In the genomic region with DNA sequence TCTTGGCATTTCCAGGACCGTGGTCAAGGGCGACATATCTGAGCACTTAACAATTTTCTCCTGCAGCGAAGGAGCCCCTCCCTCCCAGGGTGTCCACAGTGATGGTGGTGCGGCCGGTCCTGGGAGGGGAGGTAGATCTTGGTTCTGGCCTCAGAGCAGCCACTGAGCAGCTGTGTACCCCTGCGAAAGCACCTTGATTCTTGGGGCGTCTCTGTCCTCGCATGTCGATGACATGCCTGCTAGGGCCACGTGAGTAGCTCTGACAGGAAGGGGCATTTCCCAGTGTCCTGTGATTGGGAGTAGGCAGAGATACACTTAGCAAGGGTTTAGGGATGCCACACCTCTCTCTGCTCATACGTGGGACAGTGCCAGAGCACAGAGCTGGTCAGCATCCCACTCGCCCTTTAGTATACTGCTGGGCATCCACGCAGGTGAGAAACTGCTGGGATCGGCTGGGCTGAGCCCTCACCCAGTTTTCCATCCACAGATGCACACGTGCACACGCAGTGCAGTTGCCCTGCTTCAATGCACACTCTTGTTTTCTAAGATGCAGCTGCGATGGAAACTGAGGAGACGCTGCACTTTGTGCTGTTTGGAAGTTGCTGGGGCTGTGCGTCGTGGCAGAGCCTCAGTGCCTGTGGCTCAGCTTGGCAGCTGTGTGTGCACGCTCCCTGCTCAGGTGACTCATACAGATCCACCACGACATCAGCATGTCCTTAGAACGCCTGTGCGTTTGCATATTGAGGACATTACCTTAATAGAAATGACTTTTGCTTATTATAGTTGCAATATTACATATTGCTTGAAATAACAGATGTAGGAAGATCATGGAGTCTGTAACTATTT, we compare ENCODE assay signal across 20 cellular contexts.
DNase-seq lines count a peak whose midpoint lies in the region; ATAC-seq, FAIRE-seq and TF ChIP-seq lines count a peak whose summit lies in the region.
"Had no signal": no experiment of that assay in that cellular context is flagged by ENCODE, and none has a peak within 500 bp of the region (broad histone marks: within the 10 kb centered on the region; RNA-seq: fewer than 3 reads in every experiment).

No MANE protein-coding gene starts in this region.

- H3K9me3 ChIP-seq in CD8-positive, alpha-beta T cell (ENCODE audit: low read length), result no peaks in the 10 kb centered on the region
- H3K9me3 ChIP-seq in H1 (ENCODE audit: insufficient read depth in 2 of 2, low read depth in 1 of 2, low read length in 1 of 2) (no peaks in the 10 kb centered on the region), neuronal stem cell (replicated peaks in 1 of 2; ENCODE audit: control insufficient read depth in 2 of 2, insufficient read depth in 1 of 2, low read depth in 1 of 2, low read length in 2 of 2) (peaks cover 0 to 2% of the 10 kb centered on the region in 2 donors)

- 88% methylated on average over 24 of the region's 24 CpGs; no CpG with 5 or more reads in 1 of the 2 experiments for WGBS in H1 (ENCODE audit: extremely low coverage in 1 of 2, insufficient coverage in 1 of 2, insufficient read length in 1 of 2, insufficient replicate concordance in 2 of 2, low coverage in 1 of 2, low lambda C conversion rate in 2 of 2, missing lambda C conversion rate in 1 of 2), 2 experiments
- WGBS in neuronal stem cell (ENCODE audit: extremely low coverage in 2 of 2, insufficient read length in 2 of 2, insufficient replicate concordance in 1 of 2), 2 donors, result no CpG with 5 or more reads among the region's 24 CpGs

- H3K36me3 ChIP-seq in CD8-positive, alpha-beta T cell (ENCODE audit: insufficient read depth, low read length), result no peaks in the 10 kb centered on the region
- H3K36me3 ChIP-seq in H1 (ENCODE audit: control insufficient read depth in 2 of 4, insufficient read depth in 4 of 4, low read length in 3 of 4) (no peaks in the 10 kb centered on the region), neuronal stem cell (replicated peaks in 1 of 2; ENCODE audit: control insufficient read depth in 2 of 2, insufficient read depth in 2 of 2, low read length in 2 of 2) (no peaks in the 10 kb centered on the region)

- H2BK120ac ChIP-seq in H1 (replicated peaks; ENCODE audit: low read depth, low read length) (no peak overlapping the region), neuronal stem cell (ENCODE audit: low read depth, low read length) (no peak overlapping the region)

- no peak overlapping the region for H3K14ac ChIP-seq in H1 (ENCODE audit: insufficient read length)
- peak overlapping the region; percentile 0 for H3K14ac ChIP-seq in neuronal stem cell (ENCODE audit: low read length)

- H3K56ac ChIP-seq in H1 (replicated peaks; ENCODE audit: insufficient read length, low read depth, low read length), result no peak overlapping the region

- no peak for TF ChIP-seq CTCF in activated CD8-positive, alpha-beta T cell treated with anti-CD3 and anti-CD28 coated beads for 36 hours (IDR thresholded peaks at IDR 0.05)
- no peak for TF ChIP-seq CTCF in CD8-positive, alpha-beta T cell (IDR thresholded peaks at IDR 0.05)
- TF ChIP-seq CTCF in H1 (IDR thresholded peaks at IDR 0.05; ENCODE audit: control extremely low read depth in 1 of 3, insufficient read depth in 1 of 3, low read depth in 1 of 3, low read length in 3 of 3) (no peak), nephron progenitor cell (IDR thresholded peaks at IDR 0.05) (no peak)

- no peak overlapping the region for H3K27ac ChIP-seq in CD8-positive, alpha-beta T cell (ENCODE audit: low read depth, low read length)
- H3K27ac ChIP-seq in H1 (ENCODE audit: low read depth, low read length) (no peak overlapping the region), neuronal stem cell (replicated peaks; ENCODE audit: low read length) (no peak overlapping the region)
- H3K27ac ChIP-seq: C4-2B, PC-9 had no signal

- FAIRE-seq in H1 (lab: Jason Lieb, UNC), result no peak
- FAIRE-seq: GM12878, GM18507 had no signal

- H2AK5ac ChIP-seq in H1 (ENCODE audit: low read depth, low read length), result no peak overlapping the region
- no peak overlapping the region for H2AK5ac ChIP-seq in neuronal stem cell (ENCODE audit: low read depth, low read length)

- DNase-seq in activated CD8-positive, alpha-beta T cell treated with anti-CD3 and anti-CD28 coated beads for 36 hours, result peak; percentile 40
- DNase-seq in activated CD8-positive, alpha-beta T cell treated with anti-CD3 and anti-CD28 coated beads, Interleukin-2, amount 10 ng/mL, durations not matched to agents 7 days and 5 days, result no peak
- DNase-seq in CD8-positive, alpha-beta T cell, result peak in 1 of 7 experiments; percentile 32
- DNase-seq in H1 (ENCODE audit: low read depth in 1 of 2, low spot score in 2 of 2) (no peak), neuronal stem cell (ENCODE audit: low spot score) (no peak), kidney glomerular epithelial cell (lab: John Stamatoyannopoulos, UW) (no peak), NK-92 (lab: John Stamatoyannopoulos, UW; ENCODE audit: unreplicated experiment) (no peak), nephron progenitor cell (no peak)
- DNase-seq: 8988T; HCEC 1CT; IMR-90; MV-4-11; NCI-H1436; NCI-H226; NCI-H526 treated with DMSO at 0.1 percent for 48 hours; NK-92 treated with Interleukin-12 subunit alpha and Interleukin-12 subunit beta, amount 100 ng/mL, for 24 hours; PC-9 had no signal

- H4K8ac ChIP-seq in H1 (ENCODE audit: extremely low read depth, insufficient read depth, low read length), result no peak overlapping the region
- no peak overlapping the region for H4K8ac ChIP-seq in neuronal stem cell (ENCODE audit: low read depth, low read length)

- H2BK12ac ChIP-seq in H1 (ENCODE audit: low read depth, low read length) (peak overlapping the region; percentile 39; the same call in 1 of the 2 replicates), neuronal stem cell (ENCODE audit: low read length) (no peak overlapping the region)

- ATAC-seq in activated CD8-positive, alpha-beta T cell treated with anti-CD3 and anti-CD28 coated beads for 36 hours, result peak; percentile 46
- no peak for ATAC-seq in activated CD8-positive, alpha-beta T cell treated with anti-CD3 and anti-CD28 coated beads, Interleukin-2, amount 10 ng/mL, durations not matched to agents 7 days and 5 days
- ATAC-seq in CD8-positive, alpha-beta T cell, result no peak
- ATAC-seq: GM12878 had no signal

- intact Hi-C loops in activated CD8-positive, alpha-beta T cell treated with anti-CD3 and anti-CD28 coated beads for 36 hours (cut with micrococcal nuclease), result no loop called here
- intact Hi-C loops in CD8-positive, alpha-beta T cell (cut with DNase I, micrococcal nuclease), result no loop called here

- no peaks in the 10 kb centered on the region for H3K27me3 ChIP-seq in CD8-positive, alpha-beta T cell (ENCODE audit: insufficient read depth, low read length)
- H3K27me3 ChIP-seq in H1 (replicated peaks in 1 of 4; ENCODE audit: control insufficient read depth in 3 of 4, extremely low read depth in 1 of 4, insufficient read depth in 3 of 4, low read length in 3 of 4) (no peaks in the 10 kb centered on the region), neuronal stem cell (ENCODE audit: control insufficient read depth in 3 of 3, insufficient read depth in 3 of 3, low read depth in 1 of 3, low read length in 3 of 3) (peaks cover 0 to 5% (median 0%) of the 10 kb centered on the region in 3 experiments)

- no peak for TF ChIP-seq RAD21 in H1 (IDR thresholded peaks at IDR 0.05 in 1 of 2, conservative IDR thresholded peaks at IDR 0.05 in 1 of 2; ENCODE audit: low read depth in 2 of 2, low read length in 2 of 2)

- H4K20me1 ChIP-seq in H1 (replicated peaks in 1 of 2; ENCODE audit: control insufficient read depth in 1 of 2, insufficient read depth in 2 of 2, low read length in 2 of 2), result peaks cover 0 to 3% of the 10 kb centered on the region in 2 experiments

- no peak overlapping the region for H2BK15ac ChIP-seq in H1 (ENCODE audit: low read length)
- no peak overlapping the region for H2BK15ac ChIP-seq in neuronal stem cell (ENCODE audit: low read length)

- no peak overlapping the region for H3K9ac ChIP-seq in H1 (replicated peaks in 1 of 4; ENCODE audit: extremely low read depth in 1 of 4, low read depth in 3 of 4, low read length in 3 of 4)
- no peak overlapping the region for H3K9ac ChIP-seq in neuronal stem cell (ENCODE audit: low read depth, low read length, poor library complexity)

- POLR2A ChIA-PET in activated CD8-positive, alpha-beta T cell treated with anti-CD3 and anti-CD28 coated beads for 36 hours (lab: Charles Lee), result no interaction called here
- POLR2A ChIA-PET in activated CD8-positive, alpha-beta T cell treated with anti-CD3 and anti-CD28 coated beads, Interleukin-2, amount 10 ng/mL, durations not matched to agents 7 days and 5 days (lab: Charles Lee), result no interaction called here
- POLR2A ChIA-PET in CD8-positive, alpha-beta T cell (lab: Charles Lee), result no interaction called here
- POLR2A ChIA-PET in H1 (lab: Charles Lee; ENCODE audit: partially characterized antibody), result no interaction called here

- H2BK20ac ChIP-seq in H1 (ENCODE audit: low read length), result no peak overlapping the region

- no peak overlapping the region for H3K4me2 ChIP-seq in H1 (ENCODE audit: insufficient read depth in 1 of 2, low read depth in 2 of 2, low read length in 2 of 2)
- H3K4me2 ChIP-seq in neuronal stem cell (ENCODE audit: insufficient read depth, low read length, poor library complexity, severe bottlenecking), result no peak overlapping the region
- H3K4me2 ChIP-seq: PC-9 had no signal

- H3K9me3 Mint-ChIP-seq in activated CD8-positive, alpha-beta T cell treated with anti-CD3 and anti-CD28 coated beads for 36 hours, result no peaks in the 10 kb centered on the region
- H3K9me3 Mint-ChIP-seq in activated CD8-positive, alpha-beta T cell treated with anti-CD3 and anti-CD28 coated beads, Interleukin-2, amount 10 ng/mL, durations not matched to agents 7 days and 5 days (ENCODE audit: insufficient read depth), result no peaks in the 10 kb centered on the region
- H3K9me3 Mint-ChIP-seq in CD8-positive, alpha-beta T cell, result no peaks in the 10 kb centered on the region
- no peaks in the 10 kb centered on the region for H3K9me3 Mint-ChIP-seq in nephron progenitor cell

- H3K18ac ChIP-seq in H1 (ENCODE audit: extremely low read depth, low read length) (no peak overlapping the region), neuronal stem cell (ENCODE audit: low read length) (no peak overlapping the region)

- no peak overlapping the region for H3K4me3 ChIP-seq in CD8-positive, alpha-beta T cell (ENCODE audit: low read depth, low read length)
- H3K4me3 ChIP-seq in H1 (ENCODE audit: extremely low read depth in 1 of 4, insufficient read depth in 2 of 4, low read depth in 3 of 4, low read length in 4 of 4) (no peak overlapping the region), neuronal stem cell (ENCODE audit: low read length in 2 of 2) (no peak overlapping the region)
- H3K4me3 ChIP-seq: GM12878, PC-9 had no signal

- 0 out of 2 replicates have a peak overlapping the region, but pooled peaks have one; percentile 9 for H2AFZ ChIP-seq in H1 (ENCODE audit: low read length)
- no peak overlapping the region for H2AFZ ChIP-seq in neuronal stem cell (ENCODE audit: low read length)
- H2AFZ ChIP-seq: PC-9 had no signal

- TF ChIP-seq EP300 in H1 (IDR thresholded peaks at IDR 0.05; ENCODE audit: borderline replicate concordance in 1 of 2, low read depth in 2 of 2, low read length in 2 of 2), result no peak

- H3K4ac ChIP-seq in H1 (replicated peaks; ENCODE audit: insufficient read length, low read depth, low read length) (no peak overlapping the region), neuronal stem cell (ENCODE audit: low read length) (no peak overlapping the region)

- no peak overlapping the region for H3K27ac Mint-ChIP-seq in activated CD8-positive, alpha-beta T cell treated with anti-CD3 and anti-CD28 coated beads for 36 hours
- no peak overlapping the region for H3K27ac Mint-ChIP-seq in activated CD8-positive, alpha-beta T cell treated with anti-CD3 and anti-CD28 coated beads, Interleukin-2, amount 10 ng/mL, durations not matched to agents 7 days and 5 days
- H3K27ac Mint-ChIP-seq in CD8-positive, alpha-beta T cell, result peak overlapping the region; percentile 11
- H3K27ac Mint-ChIP-seq in nephron progenitor cell, result no peak overlapping the region

- H3K79me1 ChIP-seq in H1 (ENCODE audit: low read depth, low read length) (peaks cover 3% of the 10 kb centered on the region; the same call in 1 of the 2 replicates), neuronal stem cell (ENCODE audit: low read depth, low read length) (no peaks in the 10 kb centered on the region)

- no peak overlapping the region for H4K5ac ChIP-seq in H1 (ENCODE audit: insufficient read length, low read depth, low read length)

- H4K91ac ChIP-seq in H1 (replicated peaks; ENCODE audit: insufficient read length, low read length), result no peak overlapping the region
- no peak overlapping the region for H4K91ac ChIP-seq in neuronal stem cell (ENCODE audit: low read depth, low read length, poor library complexity)

- H3K4me1 Mint-ChIP-seq in activated CD8-positive, alpha-beta T cell treated with anti-CD3 and anti-CD28 coated beads for 36 hours (ENCODE audit: low read depth), result peaks cover 36% of the 10 kb centered on the region
- H3K4me1 Mint-ChIP-seq in activated CD8-positive, alpha-beta T cell treated with anti-CD3 and anti-CD28 coated beads, Interleukin-2, amount 10 ng/mL, durations not matched to agents 7 days and 5 days (ENCODE audit: low read depth), result peaks cover 41% of the 10 kb centered on the region
- H3K4me1 Mint-ChIP-seq in CD8-positive, alpha-beta T cell (ENCODE audit: low read depth), result peaks cover 48% of the 10 kb centered on the region
- H3K4me1 Mint-ChIP-seq in nephron progenitor cell, result no peaks in the 10 kb centered on the region

- no peaks in the 10 kb centered on the region for H3K27me3 Mint-ChIP-seq in activated CD8-positive, alpha-beta T cell treated with anti-CD3 and anti-CD28 coated beads for 36 hours
- no peaks in the 10 kb centered on the region for H3K27me3 Mint-ChIP-seq in activated CD8-positive, alpha-beta T cell treated with anti-CD3 and anti-CD28 coated beads, Interleukin-2, amount 10 ng/mL, durations not matched to agents 7 days and 5 days (ENCODE audit: low read depth)
- peaks cover 6% of the 10 kb centered on the region for H3K27me3 Mint-ChIP-seq in CD8-positive, alpha-beta T cell (ENCODE audit: low read depth)
- peaks cover 3% of the 10 kb centered on the region for H3K27me3 Mint-ChIP-seq in nephron progenitor cell (ENCODE audit: low read depth, poor library complexity)

- CTCF ChIA-PET in activated CD8-positive, alpha-beta T cell treated with anti-CD3 and anti-CD28 coated beads for 36 hours (lab: Charles Lee), result no interaction called here
- CTCF ChIA-PET in activated CD8-positive, alpha-beta T cell treated with anti-CD3 and anti-CD28 coated beads, Interleukin-2, amount 10 ng/mL, durations not matched to agents 7 days and 5 days (lab: Charles Lee), result no interaction called here
- CTCF ChIA-PET in CD8-positive, alpha-beta T cell (lab: Charles Lee), result no interaction called here
- CTCF ChIA-PET in H1 (lab: Charles Lee; ENCODE audit: partially characterized antibody), result interaction anchor here (0.8 to 4.3 kb wide), 3 partner anchors 24 to 53 kb away, joined by 3 to 11 read pairs (median 4); no protein-coding TSS in a partner anchor

- TF ChIP-seq POLR2A in H1 (IDR thresholded peaks at IDR 0.05; ENCODE audit: control extremely low read depth in 1 of 2, low read depth in 2 of 2, low read length in 2 of 2), result no peak

- peaks cover 39% of the 10 kb centered on the region for H3K4me1 ChIP-seq in CD8-positive, alpha-beta T cell (ENCODE audit: insufficient read depth, low read length)
- no peaks in the 10 kb centered on the region; a peak in 1 of 7 replicates for H3K4me1 ChIP-seq in H1 (replicated peaks in 1 of 4; ENCODE audit: control insufficient read depth in 3 of 4, insufficient read depth in 4 of 4, low read length in 3 of 4)
- H3K4me1 ChIP-seq in neuronal stem cell (ENCODE audit: control insufficient read depth in 2 of 2, insufficient read depth in 1 of 2, low read depth in 1 of 2, low read length in 2 of 2), result peaks cover 0 to 14% of the 10 kb centered on the region in 2 donors

- H3K23me2 ChIP-seq in H1 (ENCODE audit: low read depth, low read length), result 0 out of 2 replicates have a peak, but pooled peaks cover 5% of the 10 kb centered on the region

- no peak overlapping the region for H2BK5ac ChIP-seq in H1 (ENCODE audit: low read depth, low read length)
- H2BK5ac ChIP-seq in neuronal stem cell (ENCODE audit: low read length), result no peak overlapping the region

- no peaks in the 10 kb centered on the region for H3K79me2 ChIP-seq in H1 (ENCODE audit: control insufficient read depth in 1 of 2, insufficient read depth in 2 of 2, low read length in 2 of 2)

- H3K36me3 Mint-ChIP-seq in activated CD8-positive, alpha-beta T cell treated with anti-CD3 and anti-CD28 coated beads for 36 hours (ENCODE audit: low read depth), result no peaks in the 10 kb centered on the region
- H3K36me3 Mint-ChIP-seq in activated CD8-positive, alpha-beta T cell treated with anti-CD3 and anti-CD28 coated beads, Interleukin-2, amount 10 ng/mL, durations not matched to agents 7 days and 5 days (ENCODE audit: low read depth), result no peaks in the 10 kb centered on the region
- no peaks in the 10 kb centered on the region for H3K36me3 Mint-ChIP-seq in CD8-positive, alpha-beta T cell
- H3K36me3 Mint-ChIP-seq in nephron progenitor cell (ENCODE audit: low read depth), result no peaks in the 10 kb centered on the region

- no peak overlapping the region for H3K4me3 Mint-ChIP-seq in activated CD8-positive, alpha-beta T cell treated with anti-CD3 and anti-CD28 coated beads for 36 hours
- no peak overlapping the region for H3K4me3 Mint-ChIP-seq in activated CD8-positive, alpha-beta T cell treated with anti-CD3 and anti-CD28 coated beads, Interleukin-2, amount 10 ng/mL, durations not matched to agents 7 days and 5 days
- H3K4me3 Mint-ChIP-seq in CD8-positive, alpha-beta T cell, result no peak overlapping the region
- no peak overlapping the region for H3K4me3 Mint-ChIP-seq in nephron progenitor cell

- H3K23ac ChIP-seq in H1 (ENCODE audit: insufficient read length) (no peak overlapping the region), neuronal stem cell (ENCODE audit: low read depth, low read length, poor library complexity) (no peak overlapping the region)
